In the genomic region with DNA sequence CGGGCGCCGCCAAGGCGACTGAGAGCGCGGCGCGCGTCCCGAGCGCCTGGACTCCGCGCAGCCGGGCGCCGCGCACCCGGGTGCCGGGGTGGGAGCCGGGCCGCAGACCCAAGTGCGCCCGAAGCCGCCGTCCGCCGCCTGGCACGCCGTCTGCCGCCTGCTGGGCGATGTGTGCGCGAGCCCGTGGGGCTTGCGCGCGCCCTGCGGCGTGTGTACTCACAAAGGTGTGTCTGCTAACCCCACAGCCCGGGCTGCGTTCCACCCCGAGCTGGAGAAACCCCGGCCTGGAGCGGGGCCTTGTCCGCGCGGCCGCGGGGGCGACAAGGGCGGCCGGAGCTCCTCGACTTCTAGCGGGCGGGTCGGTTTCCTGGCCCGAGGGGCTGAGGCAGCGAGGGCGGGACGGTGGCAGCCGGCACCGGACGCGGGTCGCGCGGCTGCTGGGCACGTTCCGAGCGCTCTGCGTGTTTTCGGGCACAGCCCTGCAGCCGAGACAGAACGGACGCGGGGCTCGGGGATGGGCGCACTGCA, we compare ENCODE assay signal across 8 cellular contexts. TPM values are rescaled to one million over a fixed set of nuclear protein-coding genes. Genes with fewer than 3 reads are reported as not detected.
DNase-seq lines count a peak whose midpoint lies in the region; ATAC-seq, FAIRE-seq and TF ChIP-seq lines count a peak whose summit lies in the region.

No MANE protein-coding gene starts in this region.

- H3K9me1 ChIP-seq in keratinocyte (ENCODE audit: control insufficient read depth, extremely low read depth, insufficient read depth, low read length) = no peaks in the 10 kb centered on the region

- ATAC-seq in HG02571 (IDR thresholded peaks at IDR 0.05; ENCODE audit: unreplicated experiment) = peak; percentile 29
- ATAC-seq in central memory CD8-positive, alpha-beta T cell (replicated peaks; ENCODE audit: extremely low read depth, poor library complexity, severe bottlenecking) = peak; percentile 45

- no peaks in the 10 kb centered on the region for H3K9me3 ChIP-seq in keratinocyte (ENCODE audit: control insufficient read depth, low read depth, low read length)

- dilution Hi-C loops in keratinocyte (cut with MboI; ENCODE audit: extremely low pct_ligation_motif_present, low sequenced_read_pairs) = no loop called here

- peak overlapping the region; percentile 82 to 87 (median 84) for H3K4me3 ChIP-seq in keratinocyte (ENCODE audit: control insufficient read depth in 2 of 3, extremely low read depth in 1 of 3, insufficient read depth in 2 of 3, low read depth in 1 of 3, low read length in 3 of 3)

- peak overlapping the region; percentile 98 for H3K27ac Mint-ChIP-seq in central memory CD8-positive, alpha-beta T cell (ENCODE audit: low read depth)

- H3K4me2 ChIP-seq in keratinocyte (ENCODE audit: control insufficient read depth, extremely low read depth, insufficient read depth, low read depth, low read length) = peak overlapping the region; percentile 85

- no peaks in the 10 kb centered on the region for H3K9me3 Mint-ChIP-seq in central memory CD8-positive, alpha-beta T cell

- peak; percentile 40 to 72 (median 60) for TF ChIP-seq CTCF in keratinocyte (optimal IDR thresholded peaks at IDR 0.05 in 1 of 3, IDR thresholded peaks at IDR 0.05 in 1 of 3, conservative IDR thresholded peaks at IDR 0.05 in 1 of 3; ENCODE audit: extremely low read depth in 1 of 3, insufficient read depth in 2 of 3, low read length in 3 of 3)

- peak overlapping the region; percentile 76 for H3K27ac ChIP-seq in keratinocyte (ENCODE audit: control insufficient read depth, insufficient read depth, low read length)

- H3K4me1 Mint-ChIP-seq in central memory CD8-positive, alpha-beta T cell = peaks cover 59% of the 10 kb centered on the region

- DNase-seq in NCI-H1417 (lab: John Stamatoyannopoulos, UW) (peak; percentile 82 to 87 (median 83)), NCI-H1417 treated with DMSO at 0.1 percent for 48 hours (lab: John Stamatoyannopoulos, UW) (no peak), NCI-H1092 treated with DMSO at 0.1 percent for 48 hours (lab: John Stamatoyannopoulos, UW) (peak; percentile 78), keratinocyte (ENCODE audit: low read depth, low spot score) (no peak)
- peak; percentile 43 for DNase-seq in activated CD4-positive, CD25-positive, alpha-beta regulatory T cell treated with anti-CD3 and anti-CD28 coated beads, Interleukin-2, amount 50 U/mL, for 16 hours (ENCODE audit: low read depth, low spot score)
- DNase-seq in central memory CD8-positive, alpha-beta T cell (ENCODE audit: low spot score in 2 of 2) = peak; percentile 61 to 67
- DNase-seq in stimulated activated CD4-positive, alpha-beta T cell treated with anti-CD3 and anti-CD28 coated beads, Interleukin-15, amount 100 ng/mL, for 24 hours = peak; percentile 78

- FAIRE-seq in keratinocyte (lab: Jason Lieb, UNC) = no peak

- H3K36me3 Mint-ChIP-seq in central memory CD8-positive, alpha-beta T cell (ENCODE audit: insufficient read depth) = peaks cover 26% of the 10 kb centered on the region

- peak overlapping the region; percentile 88 for H2AFZ ChIP-seq in keratinocyte (ENCODE audit: control insufficient read depth, low read length)

- peak overlapping the region; percentile 97 for H3K4me3 Mint-ChIP-seq in central memory CD8-positive, alpha-beta T cell

- H3K36me3 ChIP-seq in keratinocyte (ENCODE audit: control insufficient read depth in 2 of 2, extremely low read depth in 1 of 2, insufficient read depth in 2 of 2, low read length in 2 of 2) = no peaks in the 10 kb centered on the region

- H3K4me1 ChIP-seq in keratinocyte (ENCODE audit: control insufficient read depth, extremely low read depth, insufficient read depth, low read length) = peaks cover 42% of the 10 kb centered on the region

- H3K27me3 Mint-ChIP-seq in central memory CD8-positive, alpha-beta T cell = no peaks in the 10 kb centered on the region

- peaks cover 33% of the 10 kb centered on the region for H3K79me2 ChIP-seq in keratinocyte (ENCODE audit: control insufficient read depth, insufficient read depth, low read length)

- no peaks in the 10 kb centered on the region for H3K27me3 ChIP-seq in keratinocyte (ENCODE audit: control insufficient read depth, extremely low read depth, insufficient read depth, low read length)

- peak overlapping the region; percentile 89 for H3K9ac ChIP-seq in keratinocyte (ENCODE audit: control insufficient read depth, extremely low read depth, insufficient read depth, low read length)

- peaks cover 9% of the 10 kb centered on the region for H4K20me1 ChIP-seq in keratinocyte (ENCODE audit: control insufficient read depth, extremely low read depth, insufficient read depth, low read length)

RNA-seq across cellular contexts. Expression of gene ZSWIM6, which starts 1.1 kb away (rescaled TPM):
- 8.6 to 10.8 TPM (median 9.9 TPM) in 3 replicates for polyA plus RNA-seq in keratinocyte
- 4.0 TPM for polyA plus RNA-seq in keratinocyte (2011; ENCODE audit: low read depth)
- polyA plus RNA-seq in keratinocyte (2011; cell fraction: cytosol; rRNA removed) = 3.8 and 5.9 TPM in 2 replicates
- polyA plus RNA-seq in keratinocyte (2011; cell fraction: nucleus; rRNA removed) = 22.8 TPM in 2 replicates
- 5.3 and 8.5 TPM in 2 replicates for polyA plus RNA-seq in keratinocyte (2012; ENCODE audit: low replicate concordance)
- polyA minus RNA-seq in keratinocyte = 13.6 to 25.3 TPM (median 22.6 TPM) in 3 replicates
- 8.1 TPM for polyA minus RNA-seq in keratinocyte (2011; cell fraction: cytosol; rRNA and poly(A)+ RNA removed)
- polyA minus RNA-seq in keratinocyte (2011; cell fraction: nucleus; rRNA and poly(A)+ RNA removed) = 22.2 and 34.2 TPM in 2 replicates

Comparison
In these comparisons a context has a peak if more than half of its experiments do, and no peak if none do; other contexts are left out.
1. DNase-seq: peak in NCI-H1417 (3 of 3), NCI-H1092 treated with DMSO at 0.1 percent for 48 hours (single experiment), activated CD4-positive, CD25-positive, alpha-beta regulatory T cell treated with anti-CD3 and anti-CD28 coated beads, Interleukin-2, amount 50 U/mL, for 16 hours (single experiment), central memory CD8-positive, alpha-beta T cell (2 of 2) and stimulated activated CD4-positive, alpha-beta T cell treated with anti-CD3 and anti-CD28 coated beads, Interleukin-15, amount 100 ng/mL, for 24 hours (single experiment); none in NCI-H1417 treated with DMSO at 0.1 percent for 48 hours (single experiment) and keratinocyte (single experiment).